ENCODE assay signal across 9 cellular contexts in genomic region chr9:33131505-33132248, GRCh38. TPM values are rescaled to one million over a fixed set of nuclear protein-coding genes. Genes with fewer than 3 reads are reported as not detected.
DNase-seq lines count a peak whose midpoint lies in the region; ATAC-seq, FAIRE-seq and TF ChIP-seq lines count a peak whose summit lies in the region.
"Had no signal": no experiment of that assay in that cellular context is flagged by ENCODE, and none has a peak within 500 bp of the region (broad histone marks: within the 10 kb centered on the region; RNA-seq: fewer than 3 reads in every experiment).

No MANE protein-coding gene starts in this region.

- H3K36me3 ChIP-seq in CD4-positive, alpha-beta memory T cell (ENCODE audit: insufficient read depth, low read length) = peaks cover 42% of the 10 kb centered on the region
- H3K36me3 ChIP-seq in HCT116 (ENCODE audit: control insufficient read depth in 1 of 2, insufficient read depth in 2 of 2, low read length in 2 of 2) (no peaks in the 10 kb centered on the region), astrocyte (ENCODE audit: insufficient read depth, low read length) (no peaks in the 10 kb centered on the region)

- no peaks in the 10 kb centered on the region for H3K27me3 ChIP-seq in CD4-positive, alpha-beta memory T cell (ENCODE audit: insufficient read depth, low read length)
- H3K27me3 ChIP-seq in HCT116 (ENCODE audit: insufficient read depth, low read length) (no peaks in the 10 kb centered on the region), astrocyte (ENCODE audit: insufficient read depth, low read length) (no peaks in the 10 kb centered on the region)

- no peaks in the 10 kb centered on the region for H3K9me2 ChIP-seq in HCT116 (ENCODE audit: insufficient read depth)

- H3K9me3 ChIP-seq in CD4-positive, alpha-beta memory T cell (ENCODE audit: control insufficient read depth in 1 of 2, low read length in 2 of 2) = no peaks in the 10 kb centered on the region
- H3K9me3 ChIP-seq in HCT116 (ENCODE audit: control insufficient read depth in 1 of 2, insufficient read depth in 1 of 2, low read depth in 1 of 2, low read length in 2 of 2) (no peaks in the 10 kb centered on the region), astrocyte (ENCODE audit: insufficient read depth, low read depth, low read length) (no peaks in the 10 kb centered on the region)

- H3K4me1 ChIP-seq in CD4-positive, alpha-beta memory T cell (ENCODE audit: insufficient read depth, low read length) = peaks cover 27% of the 10 kb centered on the region
- peaks cover 9 to 29% of the 10 kb centered on the region in 2 experiments; a peak in 3 of 4 replicates for H3K4me1 ChIP-seq in HCT116 (ENCODE audit: control insufficient read depth in 1 of 2, insufficient read depth in 2 of 2, low read length in 2 of 2)
- H3K4me1 ChIP-seq in astrocyte (ENCODE audit: insufficient read depth, low read length) = peaks cover 22% of the 10 kb centered on the region

- H3K79me2 ChIP-seq in HCT116 (ENCODE audit: insufficient read depth, low read length) (no peaks in the 10 kb centered on the region), astrocyte (ENCODE audit: insufficient read depth, low read length) (peaks cover 39% of the 10 kb centered on the region)

- H4K20me1 ChIP-seq in HCT116 (ENCODE audit: insufficient read depth) (no peaks in the 10 kb centered on the region), astrocyte (ENCODE audit: insufficient read depth, low read length) (peaks cover 75% of the 10 kb centered on the region)

- no peak for TF ChIP-seq CTCF in HCT116 (IDR thresholded peaks at IDR 0.05 in 2 of 3, conservative IDR thresholded peaks at IDR 0.05 in 1 of 3; ENCODE audit: borderline replicate concordance in 1 of 3, insufficient read depth in 1 of 3, low read depth in 2 of 3, low read length in 2 of 3)
- TF ChIP-seq CTCF in astrocyte (IDR thresholded peaks at IDR 0.05; ENCODE audit: insufficient read depth, low read depth, low read length) = no peak
- TF ChIP-seq CTCF in natural killer cell (IDR thresholded peaks at IDR 0.05) = no peak

- H3K27ac ChIP-seq in CD4-positive, alpha-beta memory T cell (ENCODE audit: low read depth, low read length) = no peak overlapping the region
- no peak overlapping the region for H3K27ac ChIP-seq in HCT116 (ENCODE audit: low read depth, low read length)
- peak overlapping the region; percentile 12 for H3K27ac ChIP-seq in astrocyte (ENCODE audit: low read depth, low read length)

- no peaks in the 10 kb centered on the region for H3K27me3 Mint-ChIP-seq in CD4-positive, alpha-beta memory T cell
- no peaks in the 10 kb centered on the region for H3K27me3 Mint-ChIP-seq in astrocyte (ENCODE audit: low read depth, unreplicated experiment)
- H3K27me3 Mint-ChIP-seq in natural killer cell (ENCODE audit: low read depth in 2 of 2) = no peaks in the 10 kb centered on the region

- no peak for FAIRE-seq in astrocyte (lab: Jason Lieb, UNC)

- H3K9me3 Mint-ChIP-seq in CD4-positive, alpha-beta memory T cell = peaks cover 0 to 2% (median 0%) of the 10 kb centered on the region in 8 donors
- H3K9me3 Mint-ChIP-seq in astrocyte (ENCODE audit: unreplicated experiment) (no peaks in the 10 kb centered on the region), natural killer cell (no peaks in the 10 kb centered on the region)

- H3K4me2 ChIP-seq in HCT116 (ENCODE audit: low read length) (0 out of 2 replicates have a peak overlapping the region, but pooled peaks have one; percentile 16), astrocyte (ENCODE audit: low read length) (peak overlapping the region; percentile 65)

- intact Hi-C loops in CD4-positive, alpha-beta memory T cell (cut with micrococcal nuclease) = loop anchor here (5.0 kb wide), 1 partner anchor 36 kb away; the partner anchor contains the start of gene B4GALT1
- intact Hi-C loops in HCT116 (cut with micrococcal nuclease) = no loop called here
- intact Hi-C loops in natural killer cell (cut with micrococcal nuclease) = no loop called here

- no TSS peak for BruUV-seq in HCT116 (replicated peaks; lab: Mats Ljungman, UMichigan)

- CTCF ChIA-PET in CD4-positive, alpha-beta memory T cell (lab: Charles Lee; ENCODE audit: partially characterized antibody) = interaction anchor here (0.7 kb wide), 1 partner anchor 94 kb away, joined by 3 read pairs; no protein-coding TSS in a partner anchor
- CTCF ChIA-PET in HCT116 (lab: Charles Lee) = no interaction called here

- H3K4me1 Mint-ChIP-seq in CD4-positive, alpha-beta memory T cell = peaks cover 30 to 71% (median 48%) of the 10 kb centered on the region in 4 donors
- H3K4me1 Mint-ChIP-seq in astrocyte (ENCODE audit: low read depth, unreplicated experiment) (peaks cover 53% of the 10 kb centered on the region), natural killer cell (peaks cover 75 to 87% of the 10 kb centered on the region in 2 donors)
- H3K4me1 Mint-ChIP-seq: WTC11 had no signal

- POLR2A ChIA-PET in CD4-positive, alpha-beta memory T cell (lab: Charles Lee; ENCODE audit: partially characterized antibody) = interaction anchor here (1.9 to 18.4 kb wide), 2 partner anchors 11 to 32 kb away, joined by 4 to 376 read pairs; partner anchors contain the start of gene B4GALT1
- POLR2A ChIA-PET in HCT116 (lab: Charles Lee) = no interaction called here

- no peak overlapping the region for H3K4me3 Mint-ChIP-seq in CD4-positive, alpha-beta memory T cell
- peak overlapping the region; percentile 9 for H3K4me3 Mint-ChIP-seq in astrocyte (ENCODE audit: unreplicated experiment)
- H3K4me3 Mint-ChIP-seq in natural killer cell = peak overlapping the region; percentile 62
- H3K4me3 Mint-ChIP-seq: WTC11 had no signal

- TF ChIP-seq POLR2A in HCT116 (IDR thresholded peaks at IDR 0.05; ENCODE audit: borderline replicate concordance, extremely low read depth, insufficient read depth, insufficient read length) = no peak

- ATAC-seq in HCT116 (no peak), natural killer cell (no peak), GM21447 (IDR thresholded peaks at IDR 0.05; ENCODE audit: unreplicated experiment) (no peak)
- no peak for ATAC-seq in activated CD4-positive, CD25-positive, alpha-beta regulatory T cell treated with anti-CD3 and anti-CD28 coated beads, Interleukin-2, amount 50 U/mL, for 24 hours
- ATAC-seq: WTC11 had no signal

- DNase-seq in CD4-positive, alpha-beta memory T cell = no peak
- no peak for DNase-seq in HCT116 (ENCODE audit: low read depth, low spot score)
- no peak for DNase-seq in astrocyte (ENCODE audit: low read depth)
- DNase-seq in natural killer cell = no peak
- DNase-seq in effector CD4-positive, alpha-beta T cell = no peak
- DNase-seq: stimulated activated CD4-positive, alpha-beta T cell treated with anti-CD3 and anti-CD28 coated beads, Interleukin-15, amount 100 ng/mL, for 24 hours had no signal

- peaks cover 58 to 80% of the 10 kb centered on the region in 2 donors for H3K36me3 Mint-ChIP-seq in CD4-positive, alpha-beta memory T cell
- H3K36me3 Mint-ChIP-seq in astrocyte (ENCODE audit: low read depth, unreplicated experiment) (peaks cover 21% of the 10 kb centered on the region), natural killer cell (peaks cover 28% of the 10 kb centered on the region)

- RAD21 ChIA-PET in HCT116 (lab: Charles Lee; ENCODE audit: low non-redundant PET in 1 of 2, low total read pairs in 2 of 2, uncharacterized antibody in 2 of 2, unreplicated experiment in 2 of 2) = no interaction called here

- H3K9ac ChIP-seq in HCT116 (ENCODE audit: low read length) (no peak overlapping the region), astrocyte (ENCODE audit: low read length) (no peak overlapping the region)

- H2AFZ ChIP-seq in HCT116 (ENCODE audit: low read depth, low read length, poor library complexity, severe bottlenecking) (no peak overlapping the region), astrocyte (ENCODE audit: low read depth, low read length) (no peak overlapping the region)

- TF ChIP-seq RAD21 in HCT116 (IDR thresholded peaks at IDR 0.05; ENCODE audit: low read depth) = no peak

- peak overlapping the region in 6 of 7 donors; percentile 16 to 94 (median 69) for H3K27ac Mint-ChIP-seq in CD4-positive, alpha-beta memory T cell
- peak overlapping the region; percentile 96 for H3K27ac Mint-ChIP-seq in astrocyte (ENCODE audit: unreplicated experiment)
- peak overlapping the region; percentile 97 to 98 for H3K27ac Mint-ChIP-seq in natural killer cell
- H3K27ac Mint-ChIP-seq: WTC11 had no signal

- no peak overlapping the region for H3K4me3 ChIP-seq in CD4-positive, alpha-beta memory T cell (ENCODE audit: low read length in 2 of 2)
- H3K4me3 ChIP-seq in HCT116 (replicated peaks in 1 of 2; ENCODE audit: low read depth in 1 of 2, low read length in 2 of 2) = no peak overlapping the region
- no peak overlapping the region for H3K4me3 ChIP-seq in astrocyte (ENCODE audit: insufficient read depth, low read depth, low read length)

TF ChIP-seq in HCT116, 20 proteins besides CTCF, POLR2A, EP300 and RAD21 (continues in another document):
- TF ChIP-seq ELF1 (IDR thresholded peaks at IDR 0.05; ENCODE audit: borderline replicate concordance, low read depth) (no peak), EZH2phosphoT487 (IDR thresholded peaks at IDR 0.05; ENCODE audit: borderline replicate concordance) (no peak), EZH2 (IDR thresholded peaks at IDR 0.05) (no peak), ATF3 (IDR thresholded peaks at IDR 0.05) (no peak), FOSL1 (IDR thresholded peaks at IDR 0.05; ENCODE audit: low read depth) (no peak), ZNF274 (IDR thresholded peaks at IDR 0.05; ENCODE audit: low read depth, low read length) (no peak), SP1 (IDR thresholded peaks at IDR 0.05; ENCODE audit: low read depth) (no peak), CEBPB (IDR thresholded peaks at IDR 0.05; ENCODE audit: low read depth) (no peak), SIN3A (IDR thresholded peaks at IDR 0.05; ENCODE audit: low read depth) (no peak), EGR1 (IDR thresholded peaks at IDR 0.05; ENCODE audit: low read depth) (no peak)
- TF ChIP-seq, protein P1, sequence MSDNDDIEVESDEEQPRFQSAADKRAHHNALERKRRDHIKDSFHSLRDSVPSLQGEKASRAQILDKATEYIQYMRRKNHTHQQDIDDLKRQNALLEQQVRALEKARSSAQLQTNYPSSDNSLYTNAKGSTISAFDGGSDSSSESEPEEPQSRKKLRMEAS (IDR thresholded peaks at IDR 0.05) = no peak

RNA-seq across cellular contexts. Expression of gene B4GALT1, which starts 35.5 kb away (rescaled TPM):
- 10 to 100 TPM; 54.1 to 56.0 TPM for total RNA-seq in CD4-positive, alpha-beta memory T cell
- polyA plus RNA-seq in CD4-positive, alpha-beta memory T cell = 10 to 100 TPM; 16.6 to 32.0 TPM
- total RNA-seq in HCT116 (2021; ENCODE audit: unreplicated experiment) = 31.4 TPM
- 20.3 and 21.6 TPM in 2 replicates for polyA plus RNA-seq in HCT116 (2012)
- 93.1 and 103 TPM in 2 replicates for total RNA-seq in astrocyte
- total RNA-seq in natural killer cell = 100 to 1,000 TPM; 122 to 143 (median 128) TPM

RNA-seq across cellular contexts. Expression of gene SMU1, which starts 55.2 kb away (rescaled TPM):
- total RNA-seq in CD4-positive, alpha-beta memory T cell = 10 to 100 TPM; 30.9 to 31.6 TPM
- polyA plus RNA-seq in CD4-positive, alpha-beta memory T cell = 10 to 100 TPM; 21.8 to 33.0 TPM
- total RNA-seq in HCT116 (2021; ENCODE audit: unreplicated experiment) (30.5 TPM), astrocyte (21.5 and 22.9 TPM in 2 replicates), natural killer cell (10 to 100 TPM; 21.9 to 23.2 (median 22.1) TPM)
- polyA plus RNA-seq in HCT116 (2012) = 15.2 and 16.4 TPM in 2 replicates

Comparison
In these comparisons a context has a peak if more than half of its experiments do, and no peak if none do; other contexts are left out.
1. H3K4me3 Mint-ChIP-seq: peak in astrocyte (single experiment) and natural killer cell (single experiment); none in CD4-positive, alpha-beta memory T cell (0 of 8).
2. Peak in every context shown above with its lines, with median percentiles within 50 percentile points of each other: H3K27ac Mint-ChIP-seq.